2 cellular contexts compared by ENCODE assay signal in the genomic region with DNA sequence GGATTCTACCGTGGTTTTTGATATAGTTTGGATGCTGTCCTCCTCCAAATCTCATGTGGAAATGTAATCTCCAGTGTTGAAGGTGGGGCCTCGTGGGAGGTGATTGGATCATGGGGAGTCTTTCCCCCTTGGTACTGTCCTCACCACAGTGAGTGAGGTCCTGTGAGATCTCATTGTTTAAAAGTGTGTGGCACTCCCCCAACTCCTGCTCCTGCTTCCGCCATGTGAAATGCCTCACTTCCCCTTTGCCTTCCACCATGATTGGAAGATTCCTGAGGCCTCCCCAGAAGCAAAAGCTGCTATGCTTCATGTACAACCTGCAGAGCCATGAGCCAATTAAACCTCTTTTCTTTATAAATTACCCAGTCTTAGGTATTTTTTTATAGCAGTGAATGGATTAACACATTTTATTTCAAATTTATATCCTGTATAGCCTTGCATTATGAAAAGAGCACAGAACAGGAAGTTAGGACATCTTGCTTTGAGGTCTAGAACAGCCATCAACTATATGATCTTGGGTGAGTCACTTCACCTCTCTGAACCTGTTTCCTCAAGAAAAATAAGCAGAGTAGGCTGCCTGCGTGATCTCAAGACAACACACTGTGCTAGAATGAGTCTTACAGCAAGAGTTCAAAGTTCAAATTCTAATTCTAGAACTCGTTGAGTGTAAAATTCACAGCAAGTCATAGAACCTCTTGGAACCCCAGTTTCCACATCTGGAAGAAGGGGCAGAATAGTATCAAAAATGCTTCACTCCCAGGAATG.
TF ChIP-seq lines count a peak whose summit lies in the region.

No MANE protein-coding gene starts in this region.

TF ChIP-seq in HepG2, 621 proteins besides CTCF, POLR2A, EP300 and RAD21 (continued from another document):
- TF ChIP-seq, protein P1, sequence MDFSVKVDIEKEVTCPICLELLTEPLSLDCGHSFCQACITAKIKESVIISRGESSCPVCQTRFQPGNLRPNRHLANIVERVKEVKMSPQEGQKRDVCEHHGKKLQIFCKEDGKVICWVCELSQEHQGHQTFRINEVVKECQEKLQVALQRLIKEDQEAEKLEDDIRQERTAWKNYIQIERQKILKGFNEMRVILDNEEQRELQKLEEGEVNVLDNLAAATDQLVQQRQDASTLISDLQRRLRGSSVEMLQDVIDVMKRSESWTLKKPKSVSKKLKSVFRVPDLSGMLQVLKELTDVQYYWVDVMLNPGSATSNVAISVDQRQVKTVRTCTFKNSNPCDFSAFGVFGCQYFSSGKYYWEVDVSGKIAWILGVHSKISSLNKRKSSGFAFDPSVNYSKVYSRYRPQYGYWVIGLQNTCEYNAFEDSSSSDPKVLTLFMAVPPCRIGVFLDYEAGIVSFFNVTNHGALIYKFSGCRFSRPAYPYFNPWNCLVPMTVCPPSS (IDR thresholded peaks at IDR 0.05): no peak
- no peak for TF ChIP-seq AKAP8 (CRISPR knock-in tag; IDR thresholded peaks at IDR 0.05)
- TF ChIP-seq ZFP90 (CRISPR knock-in tag; IDR thresholded peaks at IDR 0.05; ENCODE audit: borderline replicate concordance): no peak
- TF ChIP-seq ZNF326 (CRISPR knock-in tag; IDR thresholded peaks at IDR 0.05; ENCODE audit: borderline replicate concordance): no peak
- TF ChIP-seq POGZ (CRISPR knock-in tag; IDR thresholded peaks at IDR 0.05): 0 out of 2 replicates have a peak, but pooled peaks have one; percentile 0
- TF ChIP-seq ZNF557 (CRISPR knock-in tag; IDR thresholded peaks at IDR 0.05): no peak
- TF ChIP-seq ZNF790 (CRISPR knock-in tag; IDR thresholded peaks at IDR 0.05; ENCODE audit: borderline replicate concordance): no peak
- TF ChIP-seq, protein P2, sequence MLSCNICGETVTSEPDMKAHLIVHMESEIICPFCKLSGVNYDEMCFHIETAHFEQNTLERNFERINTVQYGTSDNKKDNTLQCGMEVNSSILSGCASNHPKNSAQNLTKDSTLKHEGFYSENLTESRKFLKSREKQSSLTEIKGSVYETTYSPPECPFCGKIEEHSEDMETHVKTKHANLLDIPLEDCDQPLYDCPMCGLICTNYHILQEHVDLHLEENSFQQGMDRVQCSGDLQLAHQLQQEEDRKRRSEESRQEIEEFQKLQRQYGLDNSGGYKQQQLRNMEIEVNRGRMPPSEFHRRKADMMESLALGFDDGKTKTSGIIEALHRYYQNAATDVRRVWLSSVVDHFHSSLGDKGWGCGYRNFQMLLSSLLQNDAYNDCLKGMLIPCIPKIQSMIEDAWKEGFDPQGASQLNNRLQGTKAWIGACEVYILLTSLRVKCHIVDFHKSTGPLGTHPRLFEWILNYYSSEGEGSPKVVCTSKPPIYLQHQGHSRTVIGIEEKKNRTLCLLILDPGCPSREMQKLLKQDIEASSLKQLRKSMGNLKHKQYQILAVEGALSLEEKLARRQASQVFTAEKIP (CRISPR knock-in tag; IDR thresholded peaks at IDR 0.05; ENCODE audit: borderline replicate concordance): no peak
- TF ChIP-seq ZMYM3 (CRISPR knock-in tag; IDR thresholded peaks at IDR 0.05): no peak
- no peak for TF ChIP-seq SPEN (CRISPR knock-in tag; IDR thresholded peaks at IDR 0.05; ENCODE audit: low read depth)

TF ChIP-seq in SK-N-SH, 30 proteins besides CTCF, POLR2A, EP300 and RAD21 (continued from another document):
- TF ChIP-seq, protein P3, sequence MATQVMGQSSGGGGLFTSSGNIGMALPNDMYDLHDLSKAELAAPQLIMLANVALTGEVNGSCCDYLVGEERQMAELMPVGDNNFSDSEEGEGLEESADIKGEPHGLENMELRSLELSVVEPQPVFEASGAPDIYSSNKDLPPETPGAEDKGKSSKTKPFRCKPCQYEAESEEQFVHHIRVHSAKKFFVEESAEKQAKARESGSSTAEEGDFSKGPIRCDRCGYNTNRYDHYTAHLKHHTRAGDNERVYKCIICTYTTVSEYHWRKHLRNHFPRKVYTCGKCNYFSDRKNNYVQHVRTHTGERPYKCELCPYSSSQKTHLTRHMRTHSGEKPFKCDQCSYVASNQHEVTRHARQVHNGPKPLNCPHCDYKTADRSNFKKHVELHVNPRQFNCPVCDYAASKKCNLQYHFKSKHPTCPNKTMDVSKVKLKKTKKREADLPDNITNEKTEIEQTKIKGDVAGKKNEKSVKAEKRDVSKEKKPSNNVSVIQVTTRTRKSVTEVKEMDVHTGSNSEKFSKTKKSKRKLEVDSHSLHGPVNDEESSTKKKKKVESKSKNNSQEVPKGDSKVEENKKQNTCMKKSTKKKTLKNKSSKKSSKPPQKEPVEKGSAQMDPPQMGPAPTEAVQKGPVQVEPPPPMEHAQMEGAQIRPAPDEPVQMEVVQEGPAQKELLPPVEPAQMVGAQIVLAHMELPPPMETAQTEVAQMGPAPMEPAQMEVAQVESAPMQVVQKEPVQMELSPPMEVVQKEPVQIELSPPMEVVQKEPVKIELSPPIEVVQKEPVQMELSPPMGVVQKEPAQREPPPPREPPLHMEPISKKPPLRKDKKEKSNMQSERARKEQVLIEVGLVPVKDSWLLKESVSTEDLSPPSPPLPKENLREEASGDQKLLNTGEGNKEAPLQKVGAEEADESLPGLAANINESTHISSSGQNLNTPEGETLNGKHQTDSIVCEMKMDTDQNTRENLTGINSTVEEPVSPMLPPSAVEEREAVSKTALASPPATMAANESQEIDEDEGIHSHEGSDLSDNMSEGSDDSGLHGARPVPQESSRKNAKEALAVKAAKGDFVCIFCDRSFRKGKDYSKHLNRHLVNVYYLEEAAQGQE (IDR thresholded peaks at IDR 0.05; ENCODE audit: low read depth, low read length): no peak
- peak; percentile 31; the same call in 1 of the 2 replicates for TF ChIP-seq FOSL2 (IDR thresholded peaks at IDR 0.05; ENCODE audit: borderline replicate concordance, low read depth)
- TF ChIP-seq, protein P4, sequence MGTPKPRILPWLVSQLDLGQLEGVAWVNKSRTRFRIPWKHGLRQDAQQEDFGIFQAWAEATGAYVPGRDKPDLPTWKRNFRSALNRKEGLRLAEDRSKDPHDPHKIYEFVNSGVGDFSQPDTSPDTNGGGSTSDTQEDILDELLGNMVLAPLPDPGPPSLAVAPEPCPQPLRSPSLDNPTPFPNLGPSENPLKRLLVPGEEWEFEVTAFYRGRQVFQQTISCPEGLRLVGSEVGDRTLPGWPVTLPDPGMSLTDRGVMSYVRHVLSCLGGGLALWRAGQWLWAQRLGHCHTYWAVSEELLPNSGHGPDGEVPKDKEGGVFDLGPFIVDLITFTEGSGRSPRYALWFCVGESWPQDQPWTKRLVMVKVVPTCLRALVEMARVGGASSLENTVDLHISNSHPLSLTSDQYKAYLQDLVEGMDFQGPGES (IDR thresholded peaks at IDR 0.05; ENCODE audit: low read depth, low read length): no peak
- TF ChIP-seq ELF1 (IDR thresholded peaks at IDR 0.05): no peak
- peak; percentile 13 for TF ChIP-seq TCF12 (IDR thresholded peaks at IDR 0.05)
- no peak for TF ChIP-seq GATA2 (CRISPR knock-in tag; IDR thresholded peaks at IDR 0.05)
- TF ChIP-seq RCOR1 (IDR thresholded peaks at IDR 0.05; ENCODE audit: low read length): no peak
TF ChIP-seq in SK-N-SH: peak in this region for 2.
